In the genomic region with DNA sequence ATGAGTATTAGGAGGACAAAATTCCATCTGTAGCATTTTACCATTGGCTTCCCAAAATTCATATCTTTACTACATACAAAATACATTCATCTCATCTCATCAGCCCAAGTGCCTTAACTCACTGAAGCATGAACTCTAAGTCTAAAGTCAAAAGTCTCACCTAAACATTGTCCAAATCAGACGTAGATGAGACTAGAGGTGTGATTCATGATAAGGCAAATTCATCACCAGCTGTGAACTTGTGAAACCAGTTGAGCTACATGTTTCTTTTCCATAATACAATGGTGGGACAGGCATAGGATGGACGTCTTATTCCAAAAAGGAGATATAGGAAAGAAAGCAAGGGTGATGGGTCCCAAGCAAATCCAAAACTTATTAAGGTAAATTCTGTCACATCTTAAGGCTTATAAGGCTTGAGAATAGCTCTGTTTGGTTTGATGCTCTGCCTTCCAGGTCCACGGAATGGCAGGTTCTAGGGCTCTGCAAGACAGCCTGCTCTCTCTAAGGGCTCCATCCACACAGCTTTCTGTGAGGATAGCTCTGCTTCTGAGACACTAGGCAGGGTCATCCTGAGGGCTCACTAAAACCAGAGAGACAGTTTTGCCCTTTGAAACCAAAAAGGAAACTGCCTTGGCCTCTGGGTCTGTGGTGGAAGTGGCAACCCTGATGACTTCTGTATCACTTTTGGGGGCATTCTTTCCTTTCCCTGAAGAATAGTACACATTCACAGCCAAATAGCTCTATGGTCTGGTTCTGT, we compare ENCODE assay signal across 15 cellular contexts. TPM values are rescaled to one million over a fixed set of nuclear protein-coding genes. Genes with fewer than 3 reads are reported as not detected.
DNase-seq lines count a peak whose midpoint lies in the region; ATAC-seq and TF ChIP-seq lines count a peak whose summit lies in the region.
"Had no signal": no experiment of that assay in that cellular context is flagged by ENCODE, and none has a peak within 500 bp of the region (broad histone marks: within the 10 kb centered on the region; RNA-seq: fewer than 3 reads in every experiment).

No MANE protein-coding gene starts in this region.

- DNase-seq in activated CD8-positive, alpha-beta memory T cell treated with anti-CD3 and anti-CD28 coated beads, Interleukin-2, amount 10 ng/mL, durations not matched to agents 7 days and 5 days = no peak
- DNase-seq in activated CD8-positive, alpha-beta memory T cell treated with anti-CD3 and anti-CD28 coated beads for 24 hours = no peak
- DNase-seq in PC-3 (peak; percentile 51), NCI-H2081 treated with DMSO at 0.1 percent for 48 hours (lab: John Stamatoyannopoulos, UW) (no peak), NCI-H187 treated with DMSO at 0.1 percent for 48 hours (lab: John Stamatoyannopoulos, UW) (no peak), T-helper 1 cell (no peak)
- DNase-seq in stimulated activated naive CD8-positive, alpha-beta T cell treated with anti-CD3 and anti-CD28 coated beads, Interleukin-15, Interleukin-2, amounts not matched to agents 100 U/mL and 50 U/mL, for 24 hours = no peak
- DNase-seq: activated CD4-positive, alpha-beta T cell treated with anti-CD3 and anti-CD28 coated beads, Interleukin-2, amount 50 U/mL, for 4 hours; DND-41; NCI-H524 treated with DMSO at 0.1 percent for 48 hours; retina; uterus had no signal

- peaks cover 52% of the 10 kb centered on the region for H3K36me3 Mint-ChIP-seq in activated CD8-positive, alpha-beta memory T cell treated with anti-CD3 and anti-CD28 coated beads, Interleukin-2, amount 10 ng/mL, durations not matched to agents 7 days and 5 days

- H3K79me2 ChIP-seq in PC-3 (ENCODE audit: low read length) = no peaks in the 10 kb centered on the region
- H3K79me2 ChIP-seq: hepatocyte had no signal

- H3K4me3 Mint-ChIP-seq in activated CD8-positive, alpha-beta memory T cell treated with anti-CD3 and anti-CD28 coated beads, Interleukin-2, amount 10 ng/mL, durations not matched to agents 7 days and 5 days = no peak overlapping the region

- no peak overlapping the region for H3K27ac ChIP-seq in PC-3 (ENCODE audit: low read length)
- H3K27ac ChIP-seq: hepatocyte, SK-N-MC, uterus had no signal

- intact Hi-C loops in PC-3 (cut with micrococcal nuclease) = no loop called here

- H3K9me2 ChIP-seq in PC-3 (replicated peaks; ENCODE audit: low read length) = no peaks in the 10 kb centered on the region

- H3K4me2 ChIP-seq in PC-3 (ENCODE audit: low read length) = no peak overlapping the region
- H3K4me2 ChIP-seq: hepatocyte had no signal

- H3F3A ChIP-seq in PC-3 (ENCODE audit: low read length, unreplicated experiment) = no peaks in the 10 kb centered on the region

- TF ChIP-seq CTCF in PC-3 (conservative IDR thresholded peaks at IDR 0.05; ENCODE audit: low read depth, low read length) = no peak

- H3K4me1 ChIP-seq in PC-3 (ENCODE audit: insufficient read depth, low read length) = peaks cover 4% of the 10 kb centered on the region; the same call in 1 of the 2 replicates
- H3K4me1 ChIP-seq: uterus had no signal

- H3K27me3 ChIP-seq in PC-3 (ENCODE audit: low read length) = no peaks in the 10 kb centered on the region
- H3K27me3 ChIP-seq: hepatocyte, uterus had no signal

- H3K4me3 ChIP-seq in PC-3 (ENCODE audit: low read length) = no peak overlapping the region
- H3K4me3 ChIP-seq: hepatocyte, SK-N-MC, uterus had no signal

- no peaks in the 10 kb centered on the region for H4K20me1 ChIP-seq in PC-3 (ENCODE audit: low read length)

- peak overlapping the region; percentile 37 for H3K27ac Mint-ChIP-seq in activated CD8-positive, alpha-beta memory T cell treated with anti-CD3 and anti-CD28 coated beads, Interleukin-2, amount 10 ng/mL, durations not matched to agents 7 days and 5 days

- peak; percentile 47 for ATAC-seq in activated CD8-positive, alpha-beta memory T cell treated with anti-CD3 and anti-CD28 coated beads, Interleukin-2, amount 10 ng/mL, durations not matched to agents 7 days and 5 days
- ATAC-seq in HG02642 (IDR thresholded peaks at IDR 0.05; ENCODE audit: poor library complexity, unreplicated experiment) (peak; percentile 47), PC-3 (no peak)
- ATAC-seq in stimulated activated naive CD8-positive, alpha-beta T cell treated with anti-CD3 and anti-CD28 coated beads, Interleukin-15, Interleukin-2, amounts not matched to agents 100 U/mL and 50 U/mL, for 24 hours = peak; percentile 63

- no peak overlapping the region for H2AFZ ChIP-seq in PC-3 (ENCODE audit: low read length)
- H2AFZ ChIP-seq: hepatocyte had no signal

- no peaks in the 10 kb centered on the region for H3K27me3 Mint-ChIP-seq in activated CD8-positive, alpha-beta memory T cell treated with anti-CD3 and anti-CD28 coated beads, Interleukin-2, amount 10 ng/mL, durations not matched to agents 7 days and 5 days

- no peak overlapping the region for H3K9ac ChIP-seq in PC-3 (ENCODE audit: low read length)

- H3K9me3 ChIP-seq in PC-3 (ENCODE audit: low read length) = no peaks in the 10 kb centered on the region
- H3K9me3 ChIP-seq: uterus had no signal

- no peaks in the 10 kb centered on the region for H3K36me3 ChIP-seq in PC-3 (ENCODE audit: low read depth, low read length)
- H3K36me3 ChIP-seq: uterus had no signal

- POLR2A ChIA-PET in PC-3 (lab: Charles Lee; ENCODE audit: unreplicated experiment) = no interaction called here

- CTCF ChIA-PET in activated CD8-positive, alpha-beta memory T cell treated with anti-CD3 and anti-CD28 coated beads, Interleukin-2, amount 10 ng/mL, durations not matched to agents 7 days and 5 days (lab: Charles Lee) = interaction anchor here (1.1 to 7.1 kb wide), 4 partner anchors 8 to 21 kb away, joined by 3 to 39 read pairs (median 4); partner anchors contain the start of gene IFIH1
- CTCF ChIA-PET in PC-3 (lab: Charles Lee) = no interaction called here

- no TSS peak for BruUV-seq in PC-3 (replicated peaks; lab: Mats Ljungman, UMichigan)

- H3K4me1 Mint-ChIP-seq in activated CD8-positive, alpha-beta memory T cell treated with anti-CD3 and anti-CD28 coated beads, Interleukin-2, amount 10 ng/mL, durations not matched to agents 7 days and 5 days = peaks cover 52% of the 10 kb centered on the region

- H3K9me3 Mint-ChIP-seq in activated CD8-positive, alpha-beta memory T cell treated with anti-CD3 and anti-CD28 coated beads, Interleukin-2, amount 10 ng/mL, durations not matched to agents 7 days and 5 days (ENCODE audit: low read depth) = no peaks in the 10 kb centered on the region

RNA-seq across cellular contexts. Expression of gene IFIH1, which starts 9.6 kb away (rescaled TPM):
- 10 to 100 TPM; 66.8 to 90.0 TPM for total RNA-seq in activated CD8-positive, alpha-beta memory T cell treated with anti-CD3 and anti-CD28 coated beads, Interleukin-2, amount 10 ng/mL, durations not matched to agents 7 days and 5 days
- total RNA-seq in PC-3 (2014; rRNA removed) = 7.8 and 9.3 TPM in 2 replicates

RNA-seq across cellular contexts. Expression of gene GCA, which starts 35.0 kb away (rescaled TPM):
- 10 to 100 TPM; 16.1 to 17.2 TPM for total RNA-seq in activated CD8-positive, alpha-beta memory T cell treated with anti-CD3 and anti-CD28 coated beads, Interleukin-2, amount 10 ng/mL, durations not matched to agents 7 days and 5 days
- 10.2 and 18.7 TPM in 2 replicates for total RNA-seq in PC-3 (2014; rRNA removed)
